11 cellular contexts compared by ENCODE assay signal in the genomic region with DNA sequence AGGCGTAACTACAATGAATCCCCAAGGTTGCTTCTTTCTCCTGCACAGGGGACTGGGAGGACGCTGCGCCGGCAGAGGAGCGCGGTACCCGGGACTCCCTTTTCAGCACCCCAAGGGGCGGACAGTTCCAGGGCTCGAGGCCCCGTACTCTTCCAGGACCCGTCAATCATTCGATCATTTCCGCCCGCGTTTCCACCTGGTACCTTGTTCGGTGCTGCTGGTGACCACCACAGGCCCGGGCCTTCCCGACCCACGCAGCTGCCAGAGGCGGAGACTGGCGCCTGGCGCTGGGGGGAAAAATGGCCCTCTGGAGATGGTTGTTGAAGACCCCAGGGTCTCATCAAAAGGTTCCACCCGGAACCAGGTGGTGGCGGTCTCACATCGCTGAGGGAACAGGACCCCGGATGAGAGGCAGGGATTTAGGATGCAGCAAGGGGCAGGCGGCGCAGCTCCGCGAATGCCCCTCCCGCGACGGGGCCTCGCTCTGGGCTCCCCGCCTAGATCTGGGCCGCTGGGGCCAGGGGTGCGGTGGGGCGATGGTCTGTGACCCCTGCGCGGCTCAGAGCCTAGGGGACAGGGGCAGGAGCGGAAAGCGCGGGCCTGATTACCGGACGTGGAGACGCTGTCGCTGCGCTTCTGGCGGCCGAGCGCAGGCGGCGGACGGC. TPM values are rescaled to one million over a fixed set of nuclear protein-coding genes. Genes with fewer than 3 reads are reported as not detected.
A peak's percentile ranks its signal among the peaks of the same experiment; 100 is the strongest.
DNase-seq lines count a peak whose midpoint lies in the region; ATAC-seq and TF ChIP-seq lines count a peak whose summit lies in the region.
"Had no signal": no experiment of that assay in that cellular context is flagged by ENCODE, and none has a peak within 500 bp of the region (broad histone marks: within the 10 kb centered on the region; RNA-seq: fewer than 3 reads in every experiment).

No MANE protein-coding gene starts in this region.

- peaks cover 21% of the 10 kb centered on the region for H3K4me1 ChIP-seq in CD8-positive, alpha-beta memory T cell (ENCODE audit: insufficient read depth, low read length)
- H3K4me1 ChIP-seq in naive thymus-derived CD4-positive, alpha-beta T cell (ENCODE audit: control insufficient read depth in 2 of 2, insufficient read depth in 2 of 2, low read length in 2 of 2), result peaks cover 14 to 21% of the 10 kb centered on the region in 2 donors
- no peaks in the 10 kb centered on the region for H3K4me1 ChIP-seq in OCI-LY7 (ENCODE audit: insufficient read depth, low read length, poor library complexity, severe bottlenecking)

- CTCF ChIA-PET in CD8-positive, alpha-beta memory T cell (lab: Charles Lee), result no interaction called here
- CTCF ChIA-PET in naive thymus-derived CD4-positive, alpha-beta T cell (lab: Charles Lee), result no interaction called here
- CTCF ChIA-PET in OCI-LY7 (lab: Charles Lee; ENCODE audit: unreplicated experiment), result no interaction called here

- H3K27me3 Mint-ChIP-seq in CD8-positive, alpha-beta memory T cell, result peaks cover 68 to 87% of the 10 kb centered on the region in 2 donors
- H3K27me3 Mint-ChIP-seq in naive thymus-derived CD4-positive, alpha-beta T cell, result peaks cover 67 to 88% (median 74%) of the 10 kb centered on the region in 5 donors

- H3K36me3 ChIP-seq in CD8-positive, alpha-beta memory T cell (ENCODE audit: insufficient read depth, low read length), result no peaks in the 10 kb centered on the region
- H3K36me3 ChIP-seq in naive thymus-derived CD4-positive, alpha-beta T cell (ENCODE audit: control insufficient read depth in 2 of 3, insufficient read depth in 3 of 3, low read length in 3 of 3), result no peaks in the 10 kb centered on the region
- no peaks in the 10 kb centered on the region for H3K36me3 ChIP-seq in OCI-LY7 (ENCODE audit: insufficient read depth, low read length)
- H3K36me3 ChIP-seq: MG63 had no signal

- no peak for TF ChIP-seq CTCF in OCI-LY7 (conservative IDR thresholded peaks at IDR 0.05; ENCODE audit: low read length)

- peak overlapping the region in 1 of 7 donors; percentile 37 for H3K4me3 Mint-ChIP-seq in CD8-positive, alpha-beta memory T cell
- peak overlapping the region in 4 of 10 donors; percentile 19 to 35 (median 24) for H3K4me3 Mint-ChIP-seq in naive thymus-derived CD4-positive, alpha-beta T cell

- H3K4me1 Mint-ChIP-seq in CD8-positive, alpha-beta memory T cell, result peaks cover 18 to 52% (median 31%) of the 10 kb centered on the region in 3 donors
- H3K4me1 Mint-ChIP-seq in naive thymus-derived CD4-positive, alpha-beta T cell, result peaks cover 11 to 37% (median 27%) of the 10 kb centered on the region in 7 donors

- no peak overlapping the region for H3K4me2 ChIP-seq in OCI-LY7 (ENCODE audit: low read length)

- H3K27ac Mint-ChIP-seq in CD8-positive, alpha-beta memory T cell, result no peak overlapping the region
- no peak overlapping the region for H3K27ac Mint-ChIP-seq in naive thymus-derived CD4-positive, alpha-beta T cell

- intact Hi-C loops in naive thymus-derived CD4-positive, alpha-beta T cell (cut with micrococcal nuclease), result loop anchor here (1.0 to 5.0 kb wide), 2 partner anchors 9 to 116 kb away; a partner anchor contains a TSS
- intact Hi-C loops in OCI-LY7 (cut with micrococcal nuclease; ENCODE audit: unreplicated experiment), result no loop called here

- H3K4me3 ChIP-seq in CD8-positive, alpha-beta memory T cell (ENCODE audit: low read length), result no peak overlapping the region
- no peak overlapping the region for H3K4me3 ChIP-seq in naive thymus-derived CD4-positive, alpha-beta T cell (ENCODE audit: low read length)
- no peak overlapping the region for H3K4me3 ChIP-seq in OCI-LY7 (ENCODE audit: low read depth, low read length, poor library complexity, severe bottlenecking)
- H3K4me3 ChIP-seq: MG63 had no signal

- no peaks in the 10 kb centered on the region for H3K9me3 ChIP-seq in CD8-positive, alpha-beta memory T cell (ENCODE audit: low read length)
- H3K9me3 ChIP-seq in naive thymus-derived CD4-positive, alpha-beta T cell (ENCODE audit: control insufficient read depth in 2 of 3, low read length in 3 of 3), result no peaks in the 10 kb centered on the region
- no peaks in the 10 kb centered on the region for H3K9me3 ChIP-seq in OCI-LY7 (ENCODE audit: low read length)
- H3K9me3 ChIP-seq: MG63 had no signal

- BruUV-seq in OCI-LY7 (replicated peaks; lab: Mats Ljungman, UMichigan), result no TSS peak

- H3K79me2 ChIP-seq in OCI-LY7 (ENCODE audit: insufficient read depth, low read depth, low read length), result no peaks in the 10 kb centered on the region

- H2AFZ ChIP-seq in OCI-LY7 (ENCODE audit: low read length), result no peak overlapping the region

- no peaks in the 10 kb centered on the region for H3K9me2 ChIP-seq in OCI-LY7 (ENCODE audit: insufficient read depth, low read length)

- peaks cover 0 to 1% (median 0%) of the 10 kb centered on the region in 5 donors for H3K9me3 Mint-ChIP-seq in CD8-positive, alpha-beta memory T cell
- peaks cover 0 to 9% (median 0%) of the 10 kb centered on the region in 11 donors for H3K9me3 Mint-ChIP-seq in naive thymus-derived CD4-positive, alpha-beta T cell

- peaks cover 64% of the 10 kb centered on the region for H3K27me3 ChIP-seq in CD8-positive, alpha-beta memory T cell (ENCODE audit: insufficient read depth, low read length, poor library complexity, severe bottlenecking)
- peaks cover 23 to 25% of the 10 kb centered on the region in 2 donors for H3K27me3 ChIP-seq in naive thymus-derived CD4-positive, alpha-beta T cell (ENCODE audit: control insufficient read depth in 2 of 2, insufficient read depth in 2 of 2, low read length in 2 of 2)

- ATAC-seq in naive thymus-derived CD4-positive, alpha-beta T cell, result peak; percentile 64

- no peaks in the 10 kb centered on the region for H4K20me1 ChIP-seq in OCI-LY7 (ENCODE audit: insufficient read depth, low read length)

- DNase-seq in CD8-positive, alpha-beta memory T cell, result peak in 3 of 5 donors; percentile 12 to 39 (median 28)
- DNase-seq in NCI-H524 (lab: John Stamatoyannopoulos, UW) (peak; percentile 40 to 85), MV-4-11 (lab: John Stamatoyannopoulos, UW) (no peak), OCI-LY7 (ENCODE audit: low spot score) (no peak), NCI-H2196 treated with DMSO at 0.1 percent for 48 hours (lab: John Stamatoyannopoulos, UW; ENCODE audit: unreplicated experiment) (no peak), germinal center (ENCODE audit: low spot score) (no peak)
- peak; percentile 23 for DNase-seq in effector CD8-positive, alpha-beta T cell (lab: John Stamatoyannopoulos, UW)
- peak in 6 of 9 donors; percentile 20 to 63 (median 49) for DNase-seq in naive thymus-derived CD4-positive, alpha-beta T cell
- DNase-seq: MG63 had no signal

- no peaks in the 10 kb centered on the region for H3K36me3 Mint-ChIP-seq in CD8-positive, alpha-beta memory T cell
- peaks cover 0 to 8% (median 0%) of the 10 kb centered on the region in 5 donors for H3K36me3 Mint-ChIP-seq in naive thymus-derived CD4-positive, alpha-beta T cell

- POLR2A ChIA-PET in CD8-positive, alpha-beta memory T cell (lab: Charles Lee), result no interaction called here
- POLR2A ChIA-PET in naive thymus-derived CD4-positive, alpha-beta T cell (lab: Charles Lee), result interaction anchor here (0.6 to 1.4 kb wide), 2 partner anchors 9 to 114 kb away, joined by 3 to 5 read pairs; no protein-coding TSS in a partner anchor
- POLR2A ChIA-PET in OCI-LY7 (lab: Charles Lee), result interaction anchor here (0.5 to 0.7 kb wide), 2 partner anchors 18 to 1289 kb away, joined by 3 to 4 read pairs; no protein-coding TSS in a partner anchor

- no peak overlapping the region for H3K27ac ChIP-seq in CD8-positive, alpha-beta memory T cell (ENCODE audit: low read depth, low read length)
- no peak overlapping the region for H3K27ac ChIP-seq in naive thymus-derived CD4-positive, alpha-beta T cell (ENCODE audit: low read depth, low read length)
- no peak overlapping the region for H3K27ac ChIP-seq in OCI-LY7 (ENCODE audit: low read depth, low read length, poor library complexity, severe bottlenecking)

RNA-seq across cellular contexts. Expression of a gene that starts 0.7 kb away (rescaled TPM):
- total RNA-seq in CD8-positive, alpha-beta memory T cell, result not detected
- not detected for polyA plus RNA-seq in CD8-positive, alpha-beta memory T cell
- not detected for total RNA-seq in naive thymus-derived CD4-positive, alpha-beta T cell
- not detected for polyA plus RNA-seq in naive thymus-derived CD4-positive, alpha-beta T cell
- total RNA-seq in OCI-LY7 (2014; rRNA removed; shearing (Covaris generic)), result not detected in 2 replicates
- total RNA-seq in OCI-LY7 (2022), result not detected in 2 replicates
- total RNA-seq: mucosa of gallbladder; T-helper 2 cell treated with Interferon-gamma antibody and Interleukin-4, amounts not matched to agents 100 ng/mL and 5 ng/mL, for 36 hours had no signal

RNA-seq across cellular contexts. Expression of a gene that starts 23.3 kb away (rescaled TPM):
- total RNA-seq in CD8-positive, alpha-beta memory T cell, result 10 to 100 TPM; 24.5 to 24.8 TPM
- polyA plus RNA-seq in CD8-positive, alpha-beta memory T cell, result 59.6 TPM
- total RNA-seq in naive thymus-derived CD4-positive, alpha-beta T cell, result 10 to 100 TPM; 33.1 to 51.7 (median 38.4) TPM
- polyA plus RNA-seq in naive thymus-derived CD4-positive, alpha-beta T cell, result 10 to 100 TPM; 39.7 to 44.7 TPM
- total RNA-seq in OCI-LY7 (2014; rRNA removed; shearing (Covaris generic)), result 0.35 and 0.72 TPM in 2 replicates
- total RNA-seq in OCI-LY7 (2022), result 0.30 and 0.40 TPM in 2 replicates

Comparison
In these comparisons a context has a peak if more than half of its experiments do, and no peak if none do; other contexts are left out.
1. DNase-seq: peak in CD8-positive, alpha-beta memory T cell (3 of 5), NCI-H524 (2 of 2), effector CD8-positive, alpha-beta T cell (single experiment) and naive thymus-derived CD4-positive, alpha-beta T cell (6 of 9); none in MV-4-11 (single experiment), OCI-LY7 (single experiment), NCI-H2196 treated with DMSO at 0.1 percent for 48 hours (single experiment) and germinal center (single experiment).
2. RNA of a gene that starts 23.3 kb away (total RNA-seq): 33.1 to 51.7 TPM in naive thymus-derived CD4-positive, alpha-beta T cell and 24.5 to 24.8 TPM in CD8-positive, alpha-beta memory T cell; 0.30 to 0.72 TPM in OCI-LY7; every median in the first group is over 10 times any median in the second.